Comparison of ENCODE assay signal across 1 cellular context in the genomic region with DNA sequence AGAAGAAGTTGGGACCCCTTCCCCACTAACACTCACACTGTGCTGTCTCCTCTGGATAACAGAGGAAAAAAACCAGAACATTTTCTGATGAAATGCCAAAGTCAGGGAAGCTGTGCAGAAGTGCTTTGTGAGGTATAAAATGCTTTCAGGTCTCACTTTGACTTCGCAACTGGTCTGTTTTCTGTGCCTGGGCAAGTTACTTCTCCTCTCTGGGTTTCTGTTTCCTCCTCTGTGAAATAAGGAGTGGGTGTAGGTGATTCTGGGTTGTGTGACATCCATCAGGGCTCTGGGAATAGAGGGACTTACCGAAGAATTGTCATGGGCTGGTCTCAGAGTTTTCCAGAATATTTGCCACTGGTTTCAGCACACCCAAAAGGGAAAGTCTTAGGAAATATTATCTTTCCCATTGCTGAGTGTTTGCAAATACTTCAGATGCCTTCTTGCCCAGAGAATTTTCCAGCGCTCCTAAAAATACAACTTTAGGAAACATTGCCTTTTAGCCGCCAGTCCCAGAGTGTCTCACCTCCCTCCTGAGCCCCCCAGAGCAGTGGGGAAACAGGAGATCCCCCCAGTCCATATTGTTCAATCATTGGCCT.
TF ChIP-seq lines count a peak whose summit lies in the region.

No MANE protein-coding gene starts in this region.

TF ChIP-seq in GM12878, 131 proteins besides CTCF, POLR2A, EP300 and RAD21 (continued from another document and continues in another):
- TF ChIP-seq, protein P1, sequence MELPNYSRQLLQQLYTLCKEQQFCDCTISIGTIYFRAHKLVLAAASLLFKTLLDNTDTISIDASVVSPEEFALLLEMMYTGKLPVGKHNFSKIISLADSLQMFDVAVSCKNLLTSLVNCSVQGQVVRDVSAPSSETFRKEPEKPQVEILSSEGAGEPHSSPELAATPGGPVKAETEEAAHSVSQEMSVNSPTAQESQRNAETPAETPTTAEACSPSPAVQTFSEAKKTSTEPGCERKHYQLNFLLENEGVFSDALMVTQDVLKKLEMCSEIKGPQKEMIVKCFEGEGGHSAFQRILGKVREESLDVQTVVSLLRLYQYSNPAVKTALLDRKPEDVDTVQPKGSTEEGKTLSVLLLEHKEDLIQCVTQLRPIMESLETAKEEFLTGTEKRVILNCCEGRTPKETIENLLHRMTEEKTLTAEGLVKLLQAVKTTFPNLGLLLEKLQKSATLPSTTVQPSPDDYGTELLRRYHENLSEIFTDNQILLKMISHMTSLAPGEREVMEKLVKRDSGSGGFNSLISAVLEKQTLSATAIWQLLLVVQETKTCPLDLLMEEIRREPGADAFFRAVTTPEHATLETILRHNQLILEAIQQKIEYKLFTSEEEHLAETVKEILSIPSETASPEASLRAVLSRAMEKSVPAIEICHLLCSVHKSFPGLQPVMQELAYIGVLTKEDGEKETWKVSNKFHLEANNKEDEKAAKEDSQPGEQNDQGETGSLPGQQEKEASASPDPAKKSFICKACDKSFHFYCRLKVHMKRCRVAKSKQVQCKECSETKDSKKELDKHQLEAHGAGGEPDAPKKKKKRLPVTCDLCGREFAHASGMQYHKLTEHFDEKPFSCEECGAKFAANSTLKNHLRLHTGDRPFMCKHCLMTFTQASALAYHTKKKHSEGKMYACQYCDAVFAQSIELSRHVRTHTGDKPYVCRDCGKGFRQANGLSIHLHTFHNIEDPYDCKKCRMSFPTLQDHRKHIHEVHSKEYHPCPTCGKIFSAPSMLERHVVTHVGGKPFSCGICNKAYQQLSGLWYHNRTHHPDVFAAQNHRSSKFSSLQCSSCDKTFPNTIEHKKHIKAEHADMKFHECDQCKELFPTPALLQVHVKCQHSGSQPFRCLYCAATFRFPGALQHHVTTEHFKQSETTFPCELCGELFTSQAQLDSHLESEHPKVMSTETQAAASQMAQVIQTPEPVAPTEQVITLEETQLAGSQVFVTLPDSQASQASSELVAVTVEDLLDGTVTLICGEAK (IDR thresholded peaks at IDR 0.05; ENCODE audit: borderline replicate concordance) = no peak
- TF ChIP-seq ATF7 (IDR thresholded peaks at IDR 0.05; ENCODE audit: low read depth) = peak; percentile 46; the same call in 1 of the 2 replicates
- no peak for TF ChIP-seq KDM1A (IDR thresholded peaks at IDR 0.05; ENCODE audit: borderline replicate concordance)
- no peak for TF ChIP-seq NKRF (conservative IDR thresholded peaks at IDR 0.05)
- no peak for TF ChIP-seq MTA3 (IDR thresholded peaks at IDR 0.05; ENCODE audit: borderline replicate concordance, low read length)
- no peak for TF ChIP-seq RUNX3 (IDR thresholded peaks at IDR 0.05; ENCODE audit: low read length)
- no peak for TF ChIP-seq ASH2L (IDR thresholded peaks at IDR 0.05; ENCODE audit: borderline replicate concordance, low read depth)
- no peak for TF ChIP-seq HSF1 (IDR thresholded peaks at IDR 0.05; ENCODE audit: low read depth, low read length)
- TF ChIP-seq, protein P2, sequence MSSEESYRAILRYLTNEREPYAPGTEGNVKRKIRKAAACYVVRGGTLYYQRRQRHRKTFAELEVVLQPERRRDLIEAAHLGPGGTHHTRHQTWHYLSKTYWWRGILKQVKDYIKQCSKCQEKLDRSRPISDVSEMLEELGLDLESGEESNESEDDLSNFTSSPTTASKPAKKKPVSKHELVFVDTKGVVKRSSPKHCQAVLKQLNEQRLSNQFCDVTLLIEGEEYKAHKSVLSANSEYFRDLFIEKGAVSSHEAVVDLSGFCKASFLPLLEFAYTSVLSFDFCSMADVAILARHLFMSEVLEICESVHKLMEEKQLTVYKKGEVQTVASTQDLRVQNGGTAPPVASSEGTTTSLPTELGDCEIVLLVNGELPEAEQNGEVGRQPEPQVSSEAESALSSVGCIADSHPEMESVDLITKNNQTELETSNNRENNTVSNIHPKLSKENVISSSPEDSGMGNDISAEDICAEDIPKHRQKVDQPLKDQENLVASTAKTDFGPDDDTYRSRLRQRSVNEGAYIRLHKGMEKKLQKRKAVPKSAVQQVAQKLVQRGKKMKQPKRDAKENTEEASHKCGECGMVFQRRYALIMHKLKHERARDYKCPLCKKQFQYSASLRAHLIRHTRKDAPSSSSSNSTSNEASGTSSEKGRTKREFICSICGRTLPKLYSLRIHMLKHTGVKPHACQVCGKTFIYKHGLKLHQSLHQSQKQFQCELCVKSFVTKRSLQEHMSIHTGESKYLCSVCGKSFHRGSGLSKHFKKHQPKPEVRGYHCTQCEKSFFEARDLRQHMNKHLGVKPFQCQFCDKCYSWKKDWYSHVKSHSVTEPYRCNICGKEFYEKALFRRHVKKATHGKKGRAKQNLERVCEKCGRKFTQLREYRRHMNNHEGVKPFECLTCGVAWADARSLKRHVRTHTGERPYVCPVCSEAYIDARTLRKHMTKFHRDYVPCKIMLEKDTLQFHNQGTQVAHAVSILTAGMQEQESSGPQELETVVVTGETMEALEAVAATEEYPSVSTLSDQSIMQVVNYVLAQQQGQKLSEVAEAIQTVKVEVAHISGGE (CRISPR knock-in tag; IDR thresholded peaks at IDR 0.05) = no peak
- no peak for TF ChIP-seq CHD4 (IDR thresholded peaks at IDR 0.05)
- TF ChIP-seq, protein P3, sequence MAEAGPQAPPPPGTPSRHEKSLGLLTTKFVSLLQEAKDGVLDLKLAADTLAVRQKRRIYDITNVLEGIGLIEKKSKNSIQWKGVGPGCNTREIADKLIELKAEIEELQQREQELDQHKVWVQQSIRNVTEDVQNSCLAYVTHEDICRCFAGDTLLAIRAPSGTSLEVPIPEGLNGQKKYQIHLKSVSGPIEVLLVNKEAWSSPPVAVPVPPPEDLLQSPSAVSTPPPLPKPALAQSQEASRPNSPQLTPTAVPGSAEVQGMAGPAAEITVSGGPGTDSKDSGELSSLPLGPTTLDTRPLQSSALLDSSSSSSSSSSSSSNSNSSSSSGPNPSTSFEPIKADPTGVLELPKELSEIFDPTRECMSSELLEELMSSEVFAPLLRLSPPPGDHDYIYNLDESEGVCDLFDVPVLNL (IDR thresholded peaks at IDR 0.05; ENCODE audit: low read depth, low read length) = no peak
- TF ChIP-seq KAT2A (conservative IDR thresholded peaks at IDR 0.05; ENCODE audit: control insufficient read depth, low read depth, low read length) = no peak
- no peak for TF ChIP-seq ZNF24 (IDR thresholded peaks at IDR 0.05)
- no peak for TF ChIP-seq EED (IDR thresholded peaks at IDR 0.05; ENCODE audit: low read depth)
- TF ChIP-seq HCFC1 (IDR thresholded peaks at IDR 0.05; ENCODE audit: low read length) = no peak
- no peak for TF ChIP-seq CHD1 (IDR thresholded peaks at IDR 0.05; ENCODE audit: low read depth, low read length)
- no peak for TF ChIP-seq ZNF622 (IDR thresholded peaks at IDR 0.05)
- no peak for TF ChIP-seq SRF (IDR thresholded peaks at IDR 0.05; ENCODE audit: low read depth in 2 of 2, low read length in 2 of 2)
- TF ChIP-seq SIN3A (IDR thresholded peaks at IDR 0.05; ENCODE audit: low read depth, low read length) = no peak
- no peak for TF ChIP-seq SMC3 (IDR thresholded peaks at IDR 0.05; ENCODE audit: borderline replicate concordance, low read length)
- no peak for TF ChIP-seq FOXM1 (IDR thresholded peaks at IDR 0.05; ENCODE audit: low read depth, low read length)
- 0 out of 2 replicates have a peak, but pooled peaks have one; percentile 43 for TF ChIP-seq IRF4 (IDR thresholded peaks at IDR 0.05; ENCODE audit: low read depth, low read length)
- TF ChIP-seq CBFB (IDR thresholded peaks at IDR 0.05; ENCODE audit: low read depth) = no peak
- TF ChIP-seq SPI1 (IDR thresholded peaks at IDR 0.05; ENCODE audit: borderline replicate concordance, insufficient read depth, low read depth, low read length) = peak; percentile 63; the same call in 1 of the 2 replicates
- TF ChIP-seq NR2F1 (conservative IDR thresholded peaks at IDR 0.05) = no peak
- no peak for TF ChIP-seq TCF7 (IDR thresholded peaks at IDR 0.05; ENCODE audit: borderline replicate concordance)
- 0 out of 2 replicates have a peak, but pooled peaks have one; percentile 58 for TF ChIP-seq ZNF217 (IDR thresholded peaks at IDR 0.05)
- no peak for TF ChIP-seq RCOR1 (conservative IDR thresholded peaks at IDR 0.05; ENCODE audit: low read depth, low read length)
- no peak for TF ChIP-seq E2F8 (IDR thresholded peaks at IDR 0.05; ENCODE audit: low read depth, partially characterized antibody)
- no peak for TF ChIP-seq SMAD1 (IDR thresholded peaks at IDR 0.05; ENCODE audit: low read depth, partially characterized antibody)
- no peak for TF ChIP-seq REST (IDR thresholded peaks at IDR 0.05; ENCODE audit: low read depth, low read length)
- no peak for TF ChIP-seq CREB1 (IDR thresholded peaks at IDR 0.05; ENCODE audit: low read depth)
- no peak for TF ChIP-seq MLLT1 (IDR thresholded peaks at IDR 0.05)
- peak; percentile 21; the same call in 1 of the 2 replicates for TF ChIP-seq BMI1 (IDR thresholded peaks at IDR 0.05; ENCODE audit: borderline replicate concordance)
- TF ChIP-seq HDAC2 (IDR thresholded peaks at IDR 0.05) = no peak
- TF ChIP-seq IKZF1 (conservative IDR thresholded peaks at IDR 0.05) = peak; percentile 82
